In genomic region chr12:104131609-104132008, GRCh38 we compare ENCODE assay signal across 1 cellular context.
TF ChIP-seq lines count a peak whose summit lies in the region.

No MANE protein-coding gene starts in this region.

TF ChIP-seq in HepG2, 621 proteins besides CTCF, POLR2A, EP300 and RAD21 (continued from another document and continues in another):
- TF ChIP-seq UBTF (CRISPR knock-in tag; IDR thresholded peaks at IDR 0.05) (no peak), SOX5 (CRISPR knock-in tag; IDR thresholded peaks at IDR 0.05; ENCODE audit: borderline replicate concordance) (peak; percentile 86), ETS1 (CRISPR knock-in tag; IDR thresholded peaks at IDR 0.05) (no peak), RNF219 (CRISPR knock-in tag; IDR thresholded peaks at IDR 0.05) (no peak), FOSL2 (CRISPR knock-in tag; IDR thresholded peaks at IDR 0.05) (peak; percentile 55), HNF4A (CRISPR knock-in tag; IDR thresholded peaks at IDR 0.05) (no peak; the same call in 1 of the 2 replicates), ZGPAT (CRISPR knock-in tag; IDR thresholded peaks at IDR 0.05) (peak; percentile 41; the same call in 1 of the 2 replicates), ZNF414 (CRISPR knock-in tag; IDR thresholded peaks at IDR 0.05) (no peak), REPIN1 (CRISPR knock-in tag; IDR thresholded peaks at IDR 0.05; ENCODE audit: borderline replicate concordance, low read depth) (no peak), ATF5 (CRISPR knock-in tag; IDR thresholded peaks at IDR 0.05; ENCODE audit: low read depth) (no peak), AGO1 (IDR thresholded peaks at IDR 0.05; ENCODE audit: low read depth, low read length, poor library complexity, severe bottlenecking) (no peak), ATF6 (CRISPR knock-in tag; conservative IDR thresholded peaks at IDR 0.05) (no peak), POLR2AphosphoS2 (IDR thresholded peaks at IDR 0.05; ENCODE audit: low read depth, low read length) (no peak), FOXO1 (CRISPR knock-in tag; IDR thresholded peaks at IDR 0.05) (peak; percentile 94), ZNF3 (CRISPR knock-in tag; IDR thresholded peaks at IDR 0.05) (peak; percentile 67; the same call in 1 of the 2 replicates), ZNF75D (CRISPR knock-in tag; IDR thresholded peaks at IDR 0.05; ENCODE audit: borderline replicate concordance) (no peak), SKI (IDR thresholded peaks at IDR 0.05; ENCODE audit: partially characterized antibody) (no peak), NCOA1 (CRISPR knock-in tag; IDR thresholded peaks at IDR 0.05) (no peak), MXD4 (CRISPR knock-in tag; IDR thresholded peaks at IDR 0.05) (no peak), ZNF10 (CRISPR knock-in tag; IDR thresholded peaks at IDR 0.05; ENCODE audit: borderline replicate concordance, low read depth) (no peak), DNMT3B (CRISPR knock-in tag; conservative IDR thresholded peaks at IDR 0.05) (no peak), ZNF382 (CRISPR knock-in tag; IDR thresholded peaks at IDR 0.05; ENCODE audit: borderline replicate concordance) (no peak), MIER3 (CRISPR knock-in tag; IDR thresholded peaks at IDR 0.05; ENCODE audit: borderline replicate concordance) (peak; percentile 73; the same call in 1 of the 2 replicates), EZH2 (conservative IDR thresholded peaks at IDR 0.05; ENCODE audit: low read depth, low read length) (no peak), ZNF737 (CRISPR knock-in tag; IDR thresholded peaks at IDR 0.05; ENCODE audit: borderline replicate concordance) (no peak), ZNF256 (CRISPR knock-in tag; conservative IDR thresholded peaks at IDR 0.05) (no peak), HDAC2 (CRISPR knock-in tag; IDR thresholded peaks at IDR 0.05) (peak; percentile 61), MED1 (CRISPR knock-in tag; IDR thresholded peaks at IDR 0.05) (peak; percentile 78), MBD4 (IDR thresholded peaks at IDR 0.05; ENCODE audit: borderline replicate concordance, low read length) (no peak), THRA (CRISPR knock-in tag; IDR thresholded peaks at IDR 0.05; ENCODE audit: borderline replicate concordance) (peak; percentile 97), ZNF800 (CRISPR knock-in tag; IDR thresholded peaks at IDR 0.05) (no peak), FOXP4 (CRISPR knock-in tag; IDR thresholded peaks at IDR 0.05) (peak; percentile 92), ZNF746 (CRISPR knock-in tag; IDR thresholded peaks at IDR 0.05) (no peak), HDAC1 (CRISPR knock-in tag; IDR thresholded peaks at IDR 0.05) (peak; percentile 43), DMTF1 (CRISPR knock-in tag; IDR thresholded peaks at IDR 0.05) (no peak), ZNF331 (CRISPR knock-in tag; IDR thresholded peaks at IDR 0.05) (peak; percentile 53; the same call in 1 of the 2 replicates), DMAP1 (CRISPR knock-in tag; IDR thresholded peaks at IDR 0.05) (no peak), ATF1 (CRISPR knock-in tag; IDR thresholded peaks at IDR 0.05) (no peak), ZBTB1 (CRISPR knock-in tag; IDR thresholded peaks at IDR 0.05; ENCODE audit: borderline replicate concordance) (no peak), CREM (IDR thresholded peaks at IDR 0.05) (no peak), CREM (CRISPR knock-in tag; IDR thresholded peaks at IDR 0.05) (no peak), CBX1 (IDR thresholded peaks at IDR 0.05; ENCODE audit: low read depth) (no peak)
